Comparison of ENCODE assay signal across 11 cellular contexts in genomic region chr12:49702676-49703228, GRCh38. TPM values are rescaled to one million over a fixed set of nuclear protein-coding genes. Genes with fewer than 3 reads are reported as not detected.
DNase-seq lines count a peak whose midpoint lies in the region; ATAC-seq and TF ChIP-seq lines count a peak whose summit lies in the region.
"Had no signal": no experiment of that assay in that cellular context is flagged by ENCODE, and none has a peak within 500 bp of the region (broad histone marks: within the 10 kb centered on the region; RNA-seq: fewer than 3 reads in every experiment).

No MANE protein-coding gene starts in this region.

- H4K5ac ChIP-seq in H9 (ENCODE audit: insufficient read length, low read depth, low read length) = no peak overlapping the region

- H3K14ac ChIP-seq in H9 (ENCODE audit: insufficient read depth, low read length) = no peak overlapping the region

- no peak overlapping the region for H2BK15ac ChIP-seq in H9 (ENCODE audit: low read depth, low read length)

- H3K4me3 Mint-ChIP-seq in CD4-positive, alpha-beta T cell = peak overlapping the region; percentile 38
- peak overlapping the region in 1 of 2 experiments; percentile 40; a peak in 2 of 5 replicates for H3K4me3 Mint-ChIP-seq in H9
- H3K4me3 Mint-ChIP-seq in central memory CD8-positive, alpha-beta T cell = no peak overlapping the region
- H3K4me3 Mint-ChIP-seq in neural crest cell = peak overlapping the region; percentile 72
- H3K4me3 Mint-ChIP-seq: mesothelial cell of epicardium had no signal

- no peak overlapping the region for H2BK20ac ChIP-seq in H9 (ENCODE audit: low read depth, low read length, poor library complexity, severe bottlenecking)

- H3K27ac ChIP-seq in CD4-positive, alpha-beta T cell (ENCODE audit: low read depth, low read length) = no peak overlapping the region
- no peak overlapping the region for H3K27ac ChIP-seq in H9 (ENCODE audit: insufficient read length, low read depth, low read length)
- H3K27ac ChIP-seq: colonic mucosa had no signal

- no peaks in the 10 kb centered on the region for H3K36me3 Mint-ChIP-seq in CD4-positive, alpha-beta T cell (ENCODE audit: low read depth)
- H3K36me3 Mint-ChIP-seq in H9 (ENCODE audit: insufficient read depth in 1 of 3, low read depth in 3 of 3) = no peaks in the 10 kb centered on the region; a peak in 1 of 7 replicates
- peaks cover 11% of the 10 kb centered on the region for H3K36me3 Mint-ChIP-seq in central memory CD8-positive, alpha-beta T cell (ENCODE audit: insufficient read depth)
- H3K36me3 Mint-ChIP-seq in neural crest cell (ENCODE audit: low read depth) = peaks cover 2% of the 10 kb centered on the region
- H3K36me3 Mint-ChIP-seq: mesothelial cell of epicardium had no signal

- H3K79me2 ChIP-seq in H9 (ENCODE audit: insufficient read depth, low read length) = peaks cover 25% of the 10 kb centered on the region; the same call in 1 of the 2 replicates

- H3K36me3 ChIP-seq in MG63 = no peaks in the 10 kb centered on the region
- H3K36me3 ChIP-seq: colonic mucosa had no signal

- TF ChIP-seq CTCF in CD4-positive, alpha-beta T cell (IDR thresholded peaks at IDR 0.05) = no peak
- TF ChIP-seq CTCF in H9 (conservative IDR thresholded peaks at IDR 0.05) (no peak), neural crest cell (conservative IDR thresholded peaks at IDR 0.05) (no peak)

- no peaks in the 10 kb centered on the region for H3K9me3 Mint-ChIP-seq in CD4-positive, alpha-beta T cell
- H3K9me3 Mint-ChIP-seq in H9 (no peaks in the 10 kb centered on the region), neural crest cell (peaks cover 3% of the 10 kb centered on the region)
- H3K9me3 Mint-ChIP-seq in central memory CD8-positive, alpha-beta T cell = no peaks in the 10 kb centered on the region
- H3K9me3 Mint-ChIP-seq: mesothelial cell of epicardium had no signal

- no peak overlapping the region for H3K23ac ChIP-seq in H9 (ENCODE audit: insufficient read length, low read depth, low read length)

- POLR2A ChIA-PET in CD4-positive, alpha-beta T cell (lab: Charles Lee) = interaction anchor here (0.6 to 6.9 kb wide), 8 partner anchors 14 to 79 kb away, joined by 3 to 87 read pairs (median 3); partner anchors contain the start of genes PRPF40B and TMBIM6

- no peak overlapping the region for H2BK12ac ChIP-seq in H9 (ENCODE audit: insufficient read length, low read depth, low read length)

- no peak for ATAC-seq in CD4-positive, alpha-beta T cell (ENCODE audit: poor library complexity)
- no peak for ATAC-seq in central memory CD8-positive, alpha-beta T cell (replicated peaks; ENCODE audit: extremely low read depth, poor library complexity, severe bottlenecking)
- no peak for ATAC-seq in HG02759 (IDR thresholded peaks at IDR 0.05; ENCODE audit: unreplicated experiment)

- H3K4me2 ChIP-seq in H9 (ENCODE audit: insufficient read depth, insufficient read length, low read length) = no peak overlapping the region

- no peak overlapping the region for H4K8ac ChIP-seq in H9 (replicated peaks; ENCODE audit: insufficient read length, low read depth, low read length)

- H3K4me1 ChIP-seq in H9 (ENCODE audit: insufficient read depth, low read length) = peaks cover 22% of the 10 kb centered on the region
- H3K4me1 ChIP-seq: colonic mucosa had no signal

- H3T11ph ChIP-seq in H9 (ENCODE audit: low read length) = no peak overlapping the region

- H3K27ac Mint-ChIP-seq in CD4-positive, alpha-beta T cell = peak overlapping the region; percentile 68
- H3K27ac Mint-ChIP-seq in H9 = peak overlapping the region; percentile 19 to 58 (median 29); a peak in 4 of 7 replicates
- peak overlapping the region; percentile 10 for H3K27ac Mint-ChIP-seq in central memory CD8-positive, alpha-beta T cell (ENCODE audit: low read depth)
- H3K27ac Mint-ChIP-seq in neural crest cell (ENCODE audit: unreplicated experiment) = peak overlapping the region; percentile 28
- H3K27ac Mint-ChIP-seq: mesothelial cell of epicardium had no signal

- H3K18ac ChIP-seq in H9 (ENCODE audit: insufficient read length, low read depth, low read length) = no peak overlapping the region

- no peak overlapping the region for H2AK5ac ChIP-seq in H9 (ENCODE audit: insufficient read length, low read length)

- H2BK120ac ChIP-seq in H9 (ENCODE audit: low read depth, low read length, poor library complexity, severe bottlenecking) = no peak overlapping the region

- CTCF ChIA-PET in CD4-positive, alpha-beta T cell (lab: Charles Lee) = interaction anchor here (0.9 to 7.1 kb wide), 7 partner anchors 32 to 80 kb away, joined by 3 to 56 read pairs (median 5); partner anchors contain the start of genes PRPF40B and TMBIM6

- H2BK5ac ChIP-seq in H9 (ENCODE audit: insufficient read length, low read length) = no peak overlapping the region

- no peak overlapping the region for H4K91ac ChIP-seq in H9 (ENCODE audit: insufficient read length, low read depth, low read length)

- no peak overlapping the region for H3K4ac ChIP-seq in H9 (ENCODE audit: low read depth, low read length)

- H3K9ac ChIP-seq in H9 (ENCODE audit: extremely low read depth, insufficient read length, low read length) = no peak overlapping the region

- no peaks in the 10 kb centered on the region for H3K9me3 ChIP-seq in CD4-positive, alpha-beta T cell (ENCODE audit: control insufficient read depth, low read length)
- H3K9me3 ChIP-seq in H9 (ENCODE audit: control insufficient read depth, low read depth, low read length) = no peaks in the 10 kb centered on the region
- H3K9me3 ChIP-seq in MG63 = no peaks in the 10 kb centered on the region
- H3K9me3 ChIP-seq: colonic mucosa had no signal

- intact Hi-C loops in CD4-positive, alpha-beta T cell (cut with DNase I, micrococcal nuclease) = loop anchor here in 1 of 2 experiments (2.0 to 10.0 kb wide), 2 partner anchors 14 to 338 kb away; partner anchors contain the start of gene SPATS2

- no peak overlapping the region for H3K4me3 ChIP-seq in MG63
- H3K4me3 ChIP-seq: colonic mucosa had no signal

- DNase-seq in CD4-positive, alpha-beta T cell = no peak
- no peak for DNase-seq in H9
- no peak for DNase-seq in central memory CD8-positive, alpha-beta T cell (ENCODE audit: low spot score in 2 of 2)
- DNase-seq in neural crest cell (ENCODE audit: low read depth, low spot score) = no peak
- DNase-seq in MG63 = no peak
- no peak for DNase-seq in AML-193 (lab: John Stamatoyannopoulos, UW)
- DNase-seq in DMS 273 (lab: John Stamatoyannopoulos, UW; ENCODE audit: unreplicated experiment) = no peak
- DNase-seq: colonic mucosa, small intestine had no signal

- peaks cover 18% of the 10 kb centered on the region for H3K23me2 ChIP-seq in H9 (ENCODE audit: insufficient read length, low read depth, low read length, poor library complexity, severe bottlenecking)

- H3K27me3 ChIP-seq in CD4-positive, alpha-beta T cell (ENCODE audit: control insufficient read depth, insufficient read depth, low read length) = no peaks in the 10 kb centered on the region
- H3K27me3 ChIP-seq in H9 (ENCODE audit: insufficient read depth, low read length) = no peaks in the 10 kb centered on the region
- H3K27me3 ChIP-seq in MG63 = no peaks in the 10 kb centered on the region
- H3K27me3 ChIP-seq: colonic mucosa had no signal

- no peaks in the 10 kb centered on the region for H4K20me1 ChIP-seq in H9 (ENCODE audit: control insufficient read depth, insufficient read depth, insufficient read length)

- no peaks in the 10 kb centered on the region for H3K79me1 ChIP-seq in H9 (ENCODE audit: insufficient read depth, low read depth, low read length, poor library complexity, severe bottlenecking)

- no peaks in the 10 kb centered on the region for H3K27me3 Mint-ChIP-seq in CD4-positive, alpha-beta T cell
- H3K27me3 Mint-ChIP-seq in H9 (ENCODE audit: low read depth) = peaks cover 3% of the 10 kb centered on the region
- H3K27me3 Mint-ChIP-seq in central memory CD8-positive, alpha-beta T cell = no peaks in the 10 kb centered on the region
- peaks cover 10% of the 10 kb centered on the region for H3K27me3 Mint-ChIP-seq in neural crest cell (ENCODE audit: low read depth)

- peaks cover 78% of the 10 kb centered on the region for H3K4me1 Mint-ChIP-seq in CD4-positive, alpha-beta T cell (ENCODE audit: low read depth)
- H3K4me1 Mint-ChIP-seq in H9 (peaks cover 58 to 59% of the 10 kb centered on the region in 2 experiments), neural crest cell (peaks cover 57% of the 10 kb centered on the region)
- peaks cover 62% of the 10 kb centered on the region for H3K4me1 Mint-ChIP-seq in central memory CD8-positive, alpha-beta T cell

- H2AFZ ChIP-seq in H9 (ENCODE audit: low read length) = no peak overlapping the region

- H3K56ac ChIP-seq in H9 (ENCODE audit: insufficient read length, low read depth, low read length) = no peak overlapping the region

RNA-seq across cellular contexts. Expression of gene FMNL3, which starts 4.5 kb away (rescaled TPM):
- total RNA-seq in CD4-positive, alpha-beta T cell = 10 to 100 TPM; 33.3 to 34.8 TPM
- total RNA-seq in H9 (2021) (20.5 and 22.8 TPM in 2 replicates), neural crest cell (38.9 and 41.4 TPM in 2 replicates)
- total RNA-seq in MG63 (2014; rRNA removed; shearing (Covaris generic); ENCODE audit: low replicate concordance) = 8.8 and 12.8 TPM in 2 replicates

RNA-seq across cellular contexts. Expression of gene TMBIM6, which starts 38.6 kb away (rescaled TPM):
- total RNA-seq in CD4-positive, alpha-beta T cell = 100 to 1,000 TPM; 274 to 279 TPM
- total RNA-seq in H9 (2021) (362 and 373 TPM in 2 replicates), neural crest cell (352 and 370 TPM in 2 replicates)
- total RNA-seq in MG63 (2014; rRNA removed; shearing (Covaris generic); ENCODE audit: low replicate concordance) = 260 and 282 TPM in 2 replicates

Comparison
In these comparisons a context has a peak if more than half of its experiments do, and no peak if none do; other contexts are left out.
1. H3K27ac Mint-ChIP-seq: peak in every context shown above with its lines; median percentile 68 in CD4-positive, alpha-beta T cell; 29 in H9; 28 in neural crest cell; 10 in central memory CD8-positive, alpha-beta T cell.